In the genomic region with DNA sequence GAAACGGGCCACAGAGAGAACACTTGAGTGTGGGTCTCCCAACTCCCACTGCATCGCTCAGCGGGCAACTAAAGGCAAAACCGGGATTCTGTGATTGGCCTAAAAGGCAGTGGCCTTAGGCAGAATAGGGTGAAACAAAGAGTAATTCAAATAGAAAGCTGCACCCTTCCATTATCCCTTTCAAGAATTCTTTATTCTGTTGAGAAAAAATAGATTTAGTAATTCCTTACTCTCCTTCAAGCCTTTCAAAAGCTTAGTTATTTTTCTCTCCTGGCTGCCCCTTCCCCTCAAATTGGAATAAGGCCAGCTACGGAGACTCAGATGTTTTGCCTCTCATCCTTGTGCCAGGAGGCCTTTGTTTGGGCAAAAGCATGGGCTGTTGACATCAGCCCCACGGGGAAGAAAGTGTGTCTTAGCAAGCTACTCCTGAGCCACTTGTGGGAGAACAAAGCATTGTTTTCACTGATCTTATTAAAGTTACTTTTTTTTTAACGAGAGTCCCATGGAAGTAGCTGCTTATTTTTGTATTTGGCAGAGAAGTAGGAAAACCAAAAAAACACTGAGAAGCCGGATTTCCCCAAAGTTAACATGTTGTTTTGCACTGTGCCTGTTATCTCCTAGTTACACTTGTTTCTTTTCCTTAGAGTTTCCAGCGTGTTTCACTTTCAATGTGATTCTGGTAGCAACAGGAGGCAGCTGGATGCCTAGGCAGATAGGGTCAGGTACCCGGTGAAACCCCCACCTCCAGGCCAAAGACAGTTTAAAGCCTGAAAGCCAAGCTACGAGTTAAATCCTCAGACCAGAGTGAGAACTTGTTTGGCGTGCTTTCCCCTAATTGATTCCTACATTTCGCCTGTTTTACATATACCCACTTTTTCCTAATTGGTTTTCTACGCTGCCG, we compare ENCODE assay signal across 8 cellular contexts. TPM values are rescaled to one million over a fixed set of nuclear protein-coding genes. Genes with fewer than 3 reads are reported as not detected.
DNase-seq lines count a peak whose midpoint lies in the region; ATAC-seq and TF ChIP-seq lines count a peak whose summit lies in the region.

No MANE protein-coding gene starts in this region.

- no peak overlapping the region for H3K9ac ChIP-seq in adipocyte (ENCODE audit: low read length)

- ATAC-seq in activated T-cell treated with anti-CD3 and anti-CD28 coated beads, Interleukin-2, amount 50 U/mL, for 4 hours = no peak

- no peaks in the 10 kb centered on the region for H3K27me3 Mint-ChIP-seq in activated T-cell treated with anti-CD3 and anti-CD28 coated beads, Interleukin-2, amount 50 U/mL, for 4 hours (ENCODE audit: low read depth)

- no peaks in the 10 kb centered on the region for H3K9me3 Mint-ChIP-seq in activated T-cell treated with anti-CD3 and anti-CD28 coated beads, Interleukin-2, amount 50 U/mL, for 4 hours

- H3K27ac ChIP-seq in substantia nigra (ENCODE audit: low read depth, low read length, poor library complexity, severe bottlenecking) = peak overlapping the region; percentile 35

- H3K9me3 ChIP-seq in adipocyte (ENCODE audit: control insufficient read depth, low read length) = no peaks in the 10 kb centered on the region

- H3K4me1 ChIP-seq in adipocyte (ENCODE audit: control insufficient read depth, insufficient read depth, low read length) = peaks cover 14% of the 10 kb centered on the region

- H3K4me3 Mint-ChIP-seq in activated T-cell treated with anti-CD3 and anti-CD28 coated beads, Interleukin-2, amount 50 U/mL, for 4 hours = peak overlapping the region; percentile 97

- no peaks in the 10 kb centered on the region for H3K36me3 ChIP-seq in adipocyte (ENCODE audit: control insufficient read depth, insufficient read depth, low read length, severe bottlenecking)

- H3K36me3 Mint-ChIP-seq in activated T-cell treated with anti-CD3 and anti-CD28 coated beads, Interleukin-2, amount 50 U/mL, for 4 hours (ENCODE audit: insufficient read depth) = peaks cover 24% of the 10 kb centered on the region

- in situ Hi-C loops in GM13976 (cut with MboI; ENCODE audit: low sequenced_read_pairs, unreplicated experiment) = no loop called here

- DNase-seq in activated T-cell treated with anti-CD3 and anti-CD28 coated beads, Interleukin-2, amount 50 U/mL, for 4 hours = no peak
- DNase-seq in activated T-cell treated with anti-CD3 and anti-CD28 coated beads for 4 hours (no peak), adipocyte (ENCODE audit: low read depth) (no peak), kidney glomerular epithelial cell (lab: John Stamatoyannopoulos, UW) (peak; percentile 49), substantia nigra (lab: John Stamatoyannopoulos, UW) (peak in 9 of 49 donors; percentile 5 to 40 (median 23)), occipital lobe (lab: John Stamatoyannopoulos, UW) (no peak), GF-D8 (lab: John Stamatoyannopoulos, UW) (no peak), GM13976 (ENCODE audit: low spot score) (no peak)

- H3K4me3 ChIP-seq in adipocyte (ENCODE audit: low read length) = peak overlapping the region; percentile 81

- H3K4me1 Mint-ChIP-seq in activated T-cell treated with anti-CD3 and anti-CD28 coated beads, Interleukin-2, amount 50 U/mL, for 4 hours (ENCODE audit: low read depth) = peaks cover 46% of the 10 kb centered on the region

- TF ChIP-seq CTCF in GM13976 (IDR thresholded peaks at IDR 0.05; ENCODE audit: borderline replicate concordance, control extremely low read depth, extremely low read depth, insufficient read depth, missing control alignments) = no peak

- peaks cover 46% of the 10 kb centered on the region for H3K27me3 ChIP-seq in adipocyte (replicated peaks; ENCODE audit: control insufficient read depth, insufficient read depth, low read length)

RNA-seq across cellular contexts. Expression of a gene that starts 2.2 kb away (rescaled TPM):
- total RNA-seq in activated T-cell treated with anti-CD3 and anti-CD28 coated beads, Interleukin-2, amount 50 U/mL, for 4 hours = 100 to 1,000 TPM; 105 to 116 (median 112) TPM
- total RNA-seq in occipital lobe = 39.6 TPM
